8 cellular contexts compared by ENCODE assay signal in genomic region chr1:224592636-224593579, GRCh38. TPM values are rescaled to one million over a fixed set of nuclear protein-coding genes. Genes with fewer than 3 reads are reported as not detected.
DNase-seq lines count a peak whose midpoint lies in the region; ATAC-seq and TF ChIP-seq lines count a peak whose summit lies in the region.
"Had no signal": no experiment of that assay in that cellular context is flagged by ENCODE, and none has a peak within 500 bp of the region (broad histone marks: within the 10 kb centered on the region; RNA-seq: fewer than 3 reads in every experiment).

No MANE protein-coding gene starts in this region.

- no peaks in the 10 kb centered on the region for H3K36me3 ChIP-seq in MM.1S (replicated peaks; ENCODE audit: insufficient read depth, low read length)
- no peaks in the 10 kb centered on the region for H3K36me3 ChIP-seq in brain microvascular endothelial cell (replicated peaks)

- H3K4me1 ChIP-seq in MM.1S (ENCODE audit: low read length), result no peaks in the 10 kb centered on the region

- ATAC-seq in GM18508 (IDR thresholded peaks at IDR 0.05; ENCODE audit: insufficient read depth, unreplicated experiment), result peak; percentile 43
- ATAC-seq in T-helper 17 cell, result no peak

- intact Hi-C loops in activated naive CD4-positive, alpha-beta T cell treated with anti-CD3 and anti-CD28 coated beads for 36 hours (cut with micrococcal nuclease), result no loop called here

- H4K20me1 ChIP-seq in MM.1S (ENCODE audit: insufficient read depth, low read length), result no peaks in the 10 kb centered on the region

- no peak overlapping the region for H3K4me3 Mint-ChIP-seq in activated naive CD4-positive, alpha-beta T cell treated with anti-CD3 and anti-CD28 coated beads for 36 hours
- H3K4me3 Mint-ChIP-seq in T-helper 17 cell, result no peak overlapping the region

- no peaks in the 10 kb centered on the region for H3K9me3 Mint-ChIP-seq in activated naive CD4-positive, alpha-beta T cell treated with anti-CD3 and anti-CD28 coated beads for 36 hours

- H2AFZ ChIP-seq in MM.1S (ENCODE audit: low read length), result no peak overlapping the region

- H3K4me1 Mint-ChIP-seq in activated naive CD4-positive, alpha-beta T cell treated with anti-CD3 and anti-CD28 coated beads for 36 hours (ENCODE audit: low read depth), result no peaks in the 10 kb centered on the region
- H3K4me1 Mint-ChIP-seq in T-helper 17 cell, result peaks cover 6% of the 10 kb centered on the region

- no peaks in the 10 kb centered on the region for H3K79me2 ChIP-seq in MM.1S (ENCODE audit: low read length)

- H3K27ac Mint-ChIP-seq in activated naive CD4-positive, alpha-beta T cell treated with anti-CD3 and anti-CD28 coated beads for 36 hours, result no peak overlapping the region
- no peak overlapping the region for H3K27ac Mint-ChIP-seq in T-helper 17 cell

- no peak for TF ChIP-seq CTCF in MM.1S (IDR thresholded peaks at IDR 0.05; ENCODE audit: low read length)
- TF ChIP-seq CTCF in brain microvascular endothelial cell (IDR thresholded peaks at IDR 0.05; ENCODE audit: low read depth, low read length, missing control alignments), result no peak
- TF ChIP-seq CTCF in retinal pigment epithelial cell (conservative IDR thresholded peaks at IDR 0.05; ENCODE audit: low read depth, low read length), result no peak

- H3F3A ChIP-seq in MM.1S (ENCODE audit: insufficient read depth, low read length), result no peaks in the 10 kb centered on the region

- H3K27ac ChIP-seq in MM.1S (ENCODE audit: low read length) (no peak overlapping the region), brain microvascular endothelial cell (no peak overlapping the region)

- DNase-seq in MM.1S, result peak; percentile 9
- peak; percentile 84 for DNase-seq in brain microvascular endothelial cell
- DNase-seq in retinal pigment epithelial cell (ENCODE audit: low read depth), result peak; percentile 86
- no peak for DNase-seq in activated naive CD4-positive, alpha-beta T cell treated with anti-CD3 and anti-CD28 coated beads for 36 hours
- DNase-seq in cerebellum (ENCODE audit: low spot score), result no peak
- no peak for DNase-seq in T-helper 17 cell
- DNase-seq: activated CD4-positive, alpha-beta T cell treated with anti-CD3 and anti-CD28 coated beads, Interleukin-2, amount 50 U/mL, for 1 hour had no signal

- in situ Hi-C loops in brain microvascular endothelial cell (cut with HindIII; ENCODE audit: low pct_ligation_motif_present, low sequenced_read_pairs), result no loop called here

- H3K4me3 ChIP-seq in MM.1S (ENCODE audit: low read length) (no peak overlapping the region), brain microvascular endothelial cell (ENCODE audit: low read depth, low read length) (no peak overlapping the region), retinal pigment epithelial cell (ENCODE audit: low read length) (no peak overlapping the region)

- H3K27me3 Mint-ChIP-seq in activated naive CD4-positive, alpha-beta T cell treated with anti-CD3 and anti-CD28 coated beads for 36 hours (ENCODE audit: low read depth), result no peaks in the 10 kb centered on the region
- H3K27me3 Mint-ChIP-seq in T-helper 17 cell, result peaks cover 6% of the 10 kb centered on the region

- CTCF ChIA-PET in activated naive CD4-positive, alpha-beta T cell treated with anti-CD3 and anti-CD28 coated beads for 36 hours (lab: Charles Lee), result interaction anchor here (0.6 to 1.5 kb wide), 3 partner anchors 51 to 134 kb away, joined by 4 to 5 read pairs (median 5); no protein-coding TSS in a partner anchor

- H3K9me2 ChIP-seq in MM.1S (replicated peaks; ENCODE audit: insufficient read depth, low read length), result no peaks in the 10 kb centered on the region

- H3K36me3 Mint-ChIP-seq in activated naive CD4-positive, alpha-beta T cell treated with anti-CD3 and anti-CD28 coated beads for 36 hours (ENCODE audit: low read depth), result no peaks in the 10 kb centered on the region
- no peaks in the 10 kb centered on the region for H3K36me3 Mint-ChIP-seq in T-helper 17 cell (ENCODE audit: low read depth)

- no peak overlapping the region for H3K4me2 ChIP-seq in MM.1S (ENCODE audit: low read depth, low read length)

- H3K27me3 ChIP-seq in MM.1S (replicated peaks; ENCODE audit: insufficient read depth, low read length), result no peaks in the 10 kb centered on the region
- no peaks in the 10 kb centered on the region for H3K27me3 ChIP-seq in brain microvascular endothelial cell (replicated peaks)

- H3K9me3 ChIP-seq in MM.1S (replicated peaks; ENCODE audit: insufficient read depth, low read length) (no peaks in the 10 kb centered on the region), T-helper 17 cell (ENCODE audit: control insufficient read depth, low read length, poor library complexity, severe bottlenecking) (no peaks in the 10 kb centered on the region)

- no peak overlapping the region for H3K9ac ChIP-seq in MM.1S (ENCODE audit: low read length)

RNA-seq across cellular contexts. Expression of gene CNIH3, which starts 23.2 kb away (rescaled TPM):
- 1 to 10 TPM in 1 of 2 experiments, under 1 TPM in 1; 0.59 to 2.5 TPM for total RNA-seq in activated naive CD4-positive, alpha-beta T cell treated with anti-CD3 and anti-CD28 coated beads for 36 hours
- 9.9 TPM for total RNA-seq in cerebellum
- total RNA-seq in T-helper 17 cell, result 1 to 10 TPM; 1.4 to 2.8 TPM

Comparison
In these comparisons a context has a peak if more than half of its experiments do, and no peak if none do; other contexts are left out.
1. DNase-seq: peak in MM.1S (single experiment), brain microvascular endothelial cell (single experiment) and retinal pigment epithelial cell (single experiment); none in activated naive CD4-positive, alpha-beta T cell treated with anti-CD3 and anti-CD28 coated beads for 36 hours (single experiment), cerebellum (single experiment) and T-helper 17 cell (0 of 3).